9 cellular contexts compared by ENCODE assay signal in the genomic region with DNA sequence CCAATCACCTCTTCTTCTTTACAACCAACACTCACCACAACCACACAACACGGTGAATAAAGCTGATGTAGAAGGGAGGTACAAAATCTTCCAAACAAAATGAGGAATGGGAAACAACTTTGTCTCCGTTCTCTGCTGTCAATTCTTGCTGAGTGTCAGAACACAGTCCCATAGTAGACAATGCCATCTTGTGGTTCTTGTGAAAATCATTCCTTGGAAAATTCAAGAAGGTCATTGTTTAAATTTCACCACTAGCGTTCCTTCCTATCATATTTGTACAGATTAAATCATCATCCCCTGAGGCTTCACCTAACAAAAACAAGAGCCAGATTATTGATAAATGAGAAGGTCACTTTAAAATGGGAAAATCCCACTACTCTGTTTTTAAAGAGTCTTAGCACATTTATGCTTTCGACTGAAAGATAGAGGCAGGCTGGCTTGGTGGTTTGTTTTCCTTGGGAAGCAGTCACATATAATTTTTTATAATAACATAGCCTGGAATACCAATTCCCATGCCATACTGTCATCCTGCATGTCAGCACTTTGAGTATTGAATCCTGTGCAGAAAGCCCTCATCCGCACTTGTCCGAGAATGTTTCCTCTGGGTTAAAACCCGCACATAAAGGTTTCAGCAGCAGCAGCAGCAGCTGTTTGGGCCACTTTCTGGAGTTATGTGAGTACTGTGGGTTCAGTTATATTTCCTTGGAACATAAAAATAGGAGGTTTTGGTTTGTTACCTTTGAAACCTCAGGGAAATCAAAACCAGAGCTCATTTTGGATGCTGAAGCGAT.
DNase-seq lines count a peak whose midpoint lies in the region; ATAC-seq and TF ChIP-seq lines count a peak whose summit lies in the region.
"Had no signal": no experiment of that assay in that cellular context is flagged by ENCODE, and none has a peak within 500 bp of the region (broad histone marks: within the 10 kb centered on the region; RNA-seq: fewer than 3 reads in every experiment).

No MANE protein-coding gene starts in this region.

- H3K9ac ChIP-seq in liver (ENCODE audit: low read depth in 1 of 2, low read length in 2 of 2), result no peak overlapping the region

- H3K27me3 ChIP-seq in liver (ENCODE audit: control insufficient read depth in 4 of 4, insufficient read depth in 4 of 4, low read length in 3 of 4), result no peaks in the 10 kb centered on the region

- no peak overlapping the region for H3K27ac ChIP-seq in liver (ENCODE audit: low read depth in 1 of 2, low read length in 2 of 2)

- TF ChIP-seq RAD21 in liver (IDR thresholded peaks at IDR 0.05), result peak; percentile 24 to 44

- H3K27ac Mint-ChIP-seq in WTC11, result no peak overlapping the region
- no peak overlapping the region for H3K27ac Mint-ChIP-seq in activated CD4-positive, alpha-beta T cell treated with anti-CD3 and anti-CD28 coated beads, Interleukin-2, amount 10 ng/mL, durations not matched to agents 24 days and 14 days
- H3K27ac Mint-ChIP-seq: activated naive CD4-positive, alpha-beta T cell treated with anti-CD3 and anti-CD28 coated beads, Interleukin-2, amount 50 U/mL, for 72 hours had no signal

- H3K4me1 ChIP-seq in liver (ENCODE audit: control insufficient read depth in 4 of 4, insufficient read depth in 4 of 4, low read length in 3 of 4), result no peaks in the 10 kb centered on the region

- intact Hi-C loops in activated CD4-positive, alpha-beta T cell treated with anti-CD3 and anti-CD28 coated beads, Interleukin-2, amount 10 ng/mL, durations not matched to agents 24 days and 14 days (cut with micrococcal nuclease), result no loop called here

- 62% methylated on average over 8 of the region's 8 CpGs for WGBS in liver

- peak; percentile 64 for TF ChIP-seq CTCF in LNCaP clone FGC (IDR thresholded peaks at IDR 0.05; ENCODE audit: control insufficient read depth, extremely low read depth, insufficient read depth)
- no peak for TF ChIP-seq CTCF in WTC11 (IDR thresholded peaks at IDR 0.05)
- no peak for TF ChIP-seq CTCF in liver (IDR thresholded peaks at IDR 0.05; ENCODE audit: low read depth, low read length, missing input control)

- ATAC-seq in WTC11 (peak; percentile 46; the same call in 1 of the 2 replicates), GM21737 (IDR thresholded peaks at IDR 0.05; ENCODE audit: unreplicated experiment) (no peak)
- ATAC-seq: activated naive CD4-positive, alpha-beta T cell treated with anti-CD3 and anti-CD28 coated beads, Interleukin-2, amount 50 U/mL, for 72 hours had no signal

- H3K4me1 Mint-ChIP-seq in WTC11, result peaks cover 2% of the 10 kb centered on the region
- no peaks in the 10 kb centered on the region for H3K4me1 Mint-ChIP-seq in activated CD4-positive, alpha-beta T cell treated with anti-CD3 and anti-CD28 coated beads, Interleukin-2, amount 10 ng/mL, durations not matched to agents 24 days and 14 days

- H3K36me3 Mint-ChIP-seq in WTC11, result no peaks in the 10 kb centered on the region
- H3K36me3 Mint-ChIP-seq in activated CD4-positive, alpha-beta T cell treated with anti-CD3 and anti-CD28 coated beads, Interleukin-2, amount 10 ng/mL, durations not matched to agents 24 days and 14 days (ENCODE audit: low read depth), result no peaks in the 10 kb centered on the region
- H3K36me3 Mint-ChIP-seq: activated naive CD4-positive, alpha-beta T cell treated with anti-CD3 and anti-CD28 coated beads, Interleukin-2, amount 50 U/mL, for 72 hours had no signal

- H3K9me3 ChIP-seq in liver (ENCODE audit: control insufficient read depth in 4 of 4, low read length in 3 of 4), result no peaks in the 10 kb centered on the region

- POLR2A ChIA-PET in WTC11 (lab: Charles Lee), result no interaction called here

- no peaks in the 10 kb centered on the region for H3K36me3 ChIP-seq in liver (ENCODE audit: control insufficient read depth in 4 of 4, insufficient read depth in 3 of 4, low read depth in 1 of 4, low read length in 3 of 4)

- H3K27me3 Mint-ChIP-seq in WTC11 (ENCODE audit: low read depth), result no peaks in the 10 kb centered on the region
- no peaks in the 10 kb centered on the region for H3K27me3 Mint-ChIP-seq in activated CD4-positive, alpha-beta T cell treated with anti-CD3 and anti-CD28 coated beads, Interleukin-2, amount 10 ng/mL, durations not matched to agents 24 days and 14 days

- H3K4me3 ChIP-seq in LNCaP clone FGC (ENCODE audit: low read depth, low read length) (no peak overlapping the region), liver (ENCODE audit: low read depth in 1 of 3, low read length in 3 of 3) (no peak overlapping the region)

- peak; percentile 2 for DNase-seq in ELR (ENCODE audit: low read depth)
- DNase-seq in LNCaP clone FGC (ENCODE audit: low read depth), result peak; percentile 18
- DNase-seq in WTC11 (ENCODE audit: low spot score), result no peak
- no peak for DNase-seq in GOT3 (lab: John Stamatoyannopoulos, UW)
- no peak for DNase-seq in activated CD4-positive, alpha-beta T cell treated with anti-CD3 and anti-CD28 coated beads, Interleukin-2, amount 10 ng/mL, durations not matched to agents 24 days and 14 days
- DNase-seq in NCI-H2081 (lab: John Stamatoyannopoulos, UW), result no peak

- H3K4me3 Mint-ChIP-seq in WTC11, result no peak overlapping the region
- H3K4me3 Mint-ChIP-seq in activated CD4-positive, alpha-beta T cell treated with anti-CD3 and anti-CD28 coated beads, Interleukin-2, amount 10 ng/mL, durations not matched to agents 24 days and 14 days, result no peak overlapping the region

- H3K9me3 Mint-ChIP-seq in WTC11, result peaks cover 14% of the 10 kb centered on the region
- no peaks in the 10 kb centered on the region for H3K9me3 Mint-ChIP-seq in activated CD4-positive, alpha-beta T cell treated with anti-CD3 and anti-CD28 coated beads, Interleukin-2, amount 10 ng/mL, durations not matched to agents 24 days and 14 days

- CTCF ChIA-PET in WTC11 (lab: Charles Lee), result interaction anchor here (0.5 kb wide), 1 partner anchor 527 kb away, joined by 4 read pairs; no protein-coding TSS in a partner anchor

TF ChIP-seq in WTC11, 78 proteins besides CTCF, POLR2A, EP300 and RAD21 (continues in another document):
- TF ChIP-seq, protein P1, sequence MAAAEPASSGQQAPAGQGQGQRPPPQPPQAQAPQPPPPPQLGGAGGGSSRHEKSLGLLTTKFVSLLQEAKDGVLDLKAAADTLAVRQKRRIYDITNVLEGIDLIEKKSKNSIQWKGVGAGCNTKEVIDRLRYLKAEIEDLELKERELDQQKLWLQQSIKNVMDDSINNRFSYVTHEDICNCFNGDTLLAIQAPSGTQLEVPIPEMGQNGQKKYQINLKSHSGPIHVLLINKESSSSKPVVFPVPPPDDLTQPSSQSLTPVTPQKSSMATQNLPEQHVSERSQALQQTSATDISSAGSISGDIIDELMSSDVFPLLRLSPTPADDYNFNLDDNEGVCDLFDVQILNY (CRISPR knock-in tag; IDR thresholded peaks at IDR 0.05), result no peak
- TF ChIP-seq, protein P2, sequence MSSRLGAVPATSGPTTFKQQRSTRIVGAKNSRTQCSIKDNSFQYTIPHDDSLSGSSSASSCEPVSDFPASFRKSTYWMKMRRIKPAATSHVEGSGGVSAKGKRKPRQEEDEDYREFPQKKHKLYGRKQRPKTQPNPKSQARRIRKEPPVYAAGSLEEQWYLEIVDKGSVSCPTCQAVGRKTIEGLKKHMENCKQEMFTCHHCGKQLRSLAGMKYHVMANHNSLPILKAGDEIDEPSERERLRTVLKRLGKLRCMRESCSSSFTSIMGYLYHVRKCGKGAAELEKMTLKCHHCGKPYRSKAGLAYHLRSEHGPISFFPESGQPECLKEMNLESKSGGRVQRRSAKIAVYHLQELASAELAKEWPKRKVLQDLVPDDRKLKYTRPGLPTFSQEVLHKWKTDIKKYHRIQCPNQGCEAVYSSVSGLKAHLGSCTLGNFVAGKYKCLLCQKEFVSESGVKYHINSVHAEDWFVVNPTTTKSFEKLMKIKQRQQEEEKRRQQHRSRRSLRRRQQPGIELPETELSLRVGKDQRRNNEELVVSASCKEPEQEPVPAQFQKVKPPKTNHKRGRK (CRISPR knock-in tag; IDR thresholded peaks at IDR 0.05; ENCODE audit: borderline replicate concordance), result no peak
- no peak for TF ChIP-seq SMAD3 (CRISPR knock-in tag; IDR thresholded peaks at IDR 0.05; ENCODE audit: borderline replicate concordance)

TF ChIP-seq in liver, 16 proteins besides CTCF, POLR2A, EP300 and RAD21 (continues in another document):
- TF ChIP-seq RXRA (IDR thresholded peaks at IDR 0.05) (no peak), FOXA2 (IDR thresholded peaks at IDR 0.05) (no peak), JUND (IDR thresholded peaks at IDR 0.05) (no peak), NR2F2 (IDR thresholded peaks at IDR 0.05) (no peak), HNF4A (conservative IDR thresholded peaks at IDR 0.05) (no peak), EGR1 (IDR thresholded peaks at IDR 0.05; ENCODE audit: low read depth in 2 of 2) (no peak), YY1 (IDR thresholded peaks at IDR 0.05) (no peak), SP1 (IDR thresholded peaks at IDR 0.05) (no peak)
- TF ChIP-seq, protein P3, sequence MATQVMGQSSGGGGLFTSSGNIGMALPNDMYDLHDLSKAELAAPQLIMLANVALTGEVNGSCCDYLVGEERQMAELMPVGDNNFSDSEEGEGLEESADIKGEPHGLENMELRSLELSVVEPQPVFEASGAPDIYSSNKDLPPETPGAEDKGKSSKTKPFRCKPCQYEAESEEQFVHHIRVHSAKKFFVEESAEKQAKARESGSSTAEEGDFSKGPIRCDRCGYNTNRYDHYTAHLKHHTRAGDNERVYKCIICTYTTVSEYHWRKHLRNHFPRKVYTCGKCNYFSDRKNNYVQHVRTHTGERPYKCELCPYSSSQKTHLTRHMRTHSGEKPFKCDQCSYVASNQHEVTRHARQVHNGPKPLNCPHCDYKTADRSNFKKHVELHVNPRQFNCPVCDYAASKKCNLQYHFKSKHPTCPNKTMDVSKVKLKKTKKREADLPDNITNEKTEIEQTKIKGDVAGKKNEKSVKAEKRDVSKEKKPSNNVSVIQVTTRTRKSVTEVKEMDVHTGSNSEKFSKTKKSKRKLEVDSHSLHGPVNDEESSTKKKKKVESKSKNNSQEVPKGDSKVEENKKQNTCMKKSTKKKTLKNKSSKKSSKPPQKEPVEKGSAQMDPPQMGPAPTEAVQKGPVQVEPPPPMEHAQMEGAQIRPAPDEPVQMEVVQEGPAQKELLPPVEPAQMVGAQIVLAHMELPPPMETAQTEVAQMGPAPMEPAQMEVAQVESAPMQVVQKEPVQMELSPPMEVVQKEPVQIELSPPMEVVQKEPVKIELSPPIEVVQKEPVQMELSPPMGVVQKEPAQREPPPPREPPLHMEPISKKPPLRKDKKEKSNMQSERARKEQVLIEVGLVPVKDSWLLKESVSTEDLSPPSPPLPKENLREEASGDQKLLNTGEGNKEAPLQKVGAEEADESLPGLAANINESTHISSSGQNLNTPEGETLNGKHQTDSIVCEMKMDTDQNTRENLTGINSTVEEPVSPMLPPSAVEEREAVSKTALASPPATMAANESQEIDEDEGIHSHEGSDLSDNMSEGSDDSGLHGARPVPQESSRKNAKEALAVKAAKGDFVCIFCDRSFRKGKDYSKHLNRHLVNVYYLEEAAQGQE (IDR thresholded peaks at IDR 0.05), result no peak
- TF ChIP-seq, protein P4, sequence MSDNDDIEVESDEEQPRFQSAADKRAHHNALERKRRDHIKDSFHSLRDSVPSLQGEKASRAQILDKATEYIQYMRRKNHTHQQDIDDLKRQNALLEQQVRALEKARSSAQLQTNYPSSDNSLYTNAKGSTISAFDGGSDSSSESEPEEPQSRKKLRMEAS (IDR thresholded peaks at IDR 0.05), result no peak

Comparison
In these comparisons a context has a peak if more than half of its experiments do, and no peak if none do; other contexts are left out.
1. DNase-seq: peak in ELR (single experiment) and LNCaP clone FGC (single experiment); none in WTC11 (single experiment), GOT3 (single experiment), activated CD4-positive, alpha-beta T cell treated with anti-CD3 and anti-CD28 coated beads, Interleukin-2, amount 10 ng/mL, durations not matched to agents 24 days and 14 days (single experiment) and NCI-H2081 (0 of 2).